8 cellular contexts compared by ENCODE assay signal in the genomic region with DNA sequence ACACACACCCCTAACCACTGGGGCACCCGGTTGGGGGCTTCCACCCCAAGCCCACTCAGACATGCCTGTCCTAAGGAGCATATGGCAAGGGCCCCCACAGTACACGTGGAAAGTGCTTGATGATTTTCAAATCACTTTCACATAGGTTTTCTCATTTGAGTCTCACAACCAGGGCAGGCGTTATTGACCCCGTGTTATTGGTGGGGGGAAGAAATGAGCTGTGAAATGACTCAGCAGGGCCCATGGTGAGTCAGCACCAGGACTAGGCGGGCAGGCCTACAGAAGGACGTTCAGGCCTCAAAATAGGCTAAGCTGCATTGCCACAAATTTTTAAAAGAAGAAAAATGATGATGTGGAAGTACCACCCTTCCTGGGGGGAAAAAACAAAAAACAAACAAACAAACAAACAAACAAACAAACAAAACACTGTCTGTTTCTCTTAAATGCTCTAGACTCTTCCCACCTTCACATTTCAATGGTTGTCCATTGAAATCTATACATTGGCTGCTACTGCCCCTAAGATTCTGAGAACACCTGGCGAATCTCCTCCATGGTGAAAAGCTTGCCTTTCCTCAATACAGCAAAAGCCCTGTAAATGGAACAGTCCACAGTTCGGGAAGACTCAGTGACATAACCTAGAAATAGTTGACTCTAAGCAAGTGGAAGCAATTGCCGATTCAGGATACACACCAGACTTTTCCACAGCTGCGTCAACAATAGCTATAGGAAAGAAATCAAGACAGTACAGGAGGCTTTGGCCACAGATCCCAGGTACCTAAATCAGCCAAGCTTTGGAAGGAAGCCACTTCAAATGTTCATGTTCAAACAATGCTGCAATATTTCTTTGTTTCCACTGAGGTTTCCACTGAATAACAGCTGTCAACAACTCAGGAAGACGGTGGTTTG.
DNase-seq lines count a peak whose midpoint lies in the region; ATAC-seq and TF ChIP-seq lines count a peak whose summit lies in the region.

No MANE protein-coding gene starts in this region.

- intact Hi-C loops in posterior vena cava (cut with DNase I) = no loop called here

- H2AFZ ChIP-seq in ACC112 (ENCODE audit: low read length, unreplicated experiment) = peak overlapping the region; percentile 3

- peak; percentile 50 for ATAC-seq in HG02798 (IDR thresholded peaks at IDR 0.05; ENCODE audit: poor library complexity, unreplicated experiment)
- no peak for ATAC-seq in GM18520 (IDR thresholded peaks at IDR 0.05; ENCODE audit: unreplicated experiment)

- DNase-seq in SW480 (ENCODE audit: low spot score) = peak; percentile 41
- peak; percentile 50 to 60 for DNase-seq in foreskin fibroblast
- DNase-seq in stimulated activated CD8-positive, alpha-beta memory T cell treated with anti-CD3 and anti-CD28 coated beads, Interleukin-7, amount 100 ng/mL, for 24 hours (ENCODE audit: low read depth) = peak; percentile 12
- DNase-seq in NCI-H526 treated with DMSO at 0.1 percent for 48 hours (lab: John Stamatoyannopoulos, UW) = no peak
- DNase-seq in posterior vena cava (ENCODE audit: low spot score) = no peak

- no peak overlapping the region for H3K4me3 ChIP-seq in ACC112 (ENCODE audit: low read depth, low read length)
- no peak overlapping the region for H3K4me3 ChIP-seq in foreskin fibroblast (ENCODE audit: low read depth in 1 of 2, low read length in 2 of 2)

- H3K27ac ChIP-seq in ACC112 (ENCODE audit: low read depth, low read length) = peak overlapping the region; percentile 31; the same call in 1 of the 2 replicates

- H3K27me3 ChIP-seq in ACC112 (ENCODE audit: insufficient read depth, low read length) = no peaks in the 10 kb centered on the region

- no peak for TF ChIP-seq CTCF in foreskin fibroblast (IDR thresholded peaks at IDR 0.05; ENCODE audit: low read depth, low read length)

- no peaks in the 10 kb centered on the region for H3K36me3 ChIP-seq in ACC112 (ENCODE audit: insufficient read depth, low read length)

- peaks cover 20% of the 10 kb centered on the region for H3K4me1 ChIP-seq in ACC112 (ENCODE audit: control insufficient read depth, insufficient read depth, low read length, unreplicated experiment)

- no peaks in the 10 kb centered on the region for H3K79me2 ChIP-seq in ACC112 (ENCODE audit: control insufficient read depth, insufficient read depth, low read length, unreplicated experiment)

Comparison
In these comparisons a context has a peak if more than half of its experiments do, and no peak if none do; other contexts are left out.
1. DNase-seq: peak in SW480 (single experiment), foreskin fibroblast (2 of 2) and stimulated activated CD8-positive, alpha-beta memory T cell treated with anti-CD3 and anti-CD28 coated beads, Interleukin-7, amount 100 ng/mL, for 24 hours (single experiment); none in NCI-H526 treated with DMSO at 0.1 percent for 48 hours (single experiment) and posterior vena cava (single experiment).